ENCODE assay signal across 9 cellular contexts in genomic region chrY:20042993-20043392, GRCh38.
"Had no signal": no experiment of that assay in that cellular context is flagged by ENCODE, and none has a peak within 500 bp of the region (broad histone marks: within the 10 kb centered on the region; RNA-seq: fewer than 3 reads in every experiment).

No MANE protein-coding gene starts in this region.

- H2AFZ ChIP-seq: GM23338 had no signal

- H3K9ac ChIP-seq: KMS-11 had no signal

- FAIRE-seq: H1, H54, K562 had no signal

- ATAC-seq: GM23338, K562 had no signal

- H3K27ac Mint-ChIP-seq: GM23338, H9 had no signal

- H3K4me2 ChIP-seq: GM23338, KMS-11 had no signal

- DNase-seq: H9, HCEC 1CT, IMR-90 had no signal

- H3K4me3 Mint-ChIP-seq: GM23338, H9 had no signal

- H3K4me3 ChIP-seq: GM23338, K562 had no signal

- H3K9me3 Mint-ChIP-seq: H9 had no signal

- H3K27ac ChIP-seq: HL-60, KMS-11 had no signal

- H3K4me1 Mint-ChIP-seq: GM23338, H9 had no signal
